ENCODE assay signal across 25 cellular contexts in genomic region chr3:151100076-151100475, GRCh38. TPM values are rescaled to one million over a fixed set of nuclear protein-coding genes. Genes with fewer than 3 reads are reported as not detected.
DNase-seq lines count a peak whose midpoint lies in the region; TF ChIP-seq lines count a peak whose summit lies in the region.
"Had no signal": no experiment of that assay in that cellular context is flagged by ENCODE, and none has a peak within 500 bp of the region (broad histone marks: within the 10 kb centered on the region; RNA-seq: fewer than 3 reads in every experiment).

No MANE protein-coding gene starts in this region.

- WGBS in endodermal cell (ENCODE audit: insufficient coverage in 1 of 2, insufficient read length in 1 of 2), 2 experiments: 85 to 100% methylated on average over 1 of the region's 1 CpG

- H3K36me3 Mint-ChIP-seq in endodermal cell (ENCODE audit: low read depth) (no peaks in the 10 kb centered on the region), nephron progenitor cell (ENCODE audit: low read depth) (peaks cover 32% of the 10 kb centered on the region), Caco-2 (ENCODE audit: insufficient read depth, unreplicated experiment) (no peaks in the 10 kb centered on the region)
- H3K36me3 Mint-ChIP-seq: CD8-positive, alpha-beta T cell had no signal

- no peak overlapping the region for H3K4me3 Mint-ChIP-seq in endodermal cell
- H3K4me3 Mint-ChIP-seq in nephron progenitor cell: peak overlapping the region; percentile 39
- H3K4me3 Mint-ChIP-seq in Caco-2 (ENCODE audit: unreplicated experiment): no peak overlapping the region
- H3K4me3 Mint-ChIP-seq: B cell; CD4-positive, alpha-beta T cell; CD8-positive, alpha-beta T cell had no signal

- peak; percentile 22 for DNase-seq in endodermal cell
- DNase-seq in nephron progenitor cell: no peak
- DNase-seq in putamen (ENCODE audit: low spot score): peak; percentile 49
- DNase-seq in NCI-H1417 treated with DMSO at 0.1 percent for 48 hours (lab: John Stamatoyannopoulos, UW): no peak
- no peak for DNase-seq in Caco-2
- DNase-seq in SW 1271 (lab: John Stamatoyannopoulos, UW): no peak
- no peak for DNase-seq in HT-29 (ENCODE audit: low spot score)
- DNase-seq: AML-193; CD4-positive, alpha-beta T cell; CD8-positive, alpha-beta T cell; DMS 273 treated with DMSO at 0.1 percent for 48 hours; DMS153; DMS53; DMS79; DND-41; EL; GDM1 had no signal

- peaks cover 5% of the 10 kb centered on the region; the same call in 1 of the 2 replicates for H3K36me3 ChIP-seq in Loucy (ENCODE audit: insufficient read depth, low read length)
- no peaks in the 10 kb centered on the region for H3K36me3 ChIP-seq in endodermal cell (ENCODE audit: control insufficient read depth, insufficient read depth, low read length)
- no peaks in the 10 kb centered on the region for H3K36me3 ChIP-seq in Caco-2 (ENCODE audit: control insufficient read depth, insufficient read depth, low read length)

- H3K9me3 Mint-ChIP-seq in endodermal cell: no peaks in the 10 kb centered on the region
- peaks cover 13% of the 10 kb centered on the region for H3K9me3 Mint-ChIP-seq in nephron progenitor cell
- no peaks in the 10 kb centered on the region for H3K9me3 Mint-ChIP-seq in Caco-2 (ENCODE audit: unreplicated experiment)
- H3K9me3 Mint-ChIP-seq: CD4-positive, alpha-beta T cell; CD8-positive, alpha-beta T cell had no signal

- TF ChIP-seq CTCF in Loucy (conservative IDR thresholded peaks at IDR 0.05; ENCODE audit: low read length): no peak
- TF ChIP-seq CTCF in endodermal cell (conservative IDR thresholded peaks at IDR 0.05): no peak
- no peak for TF ChIP-seq CTCF in nephron progenitor cell (IDR thresholded peaks at IDR 0.05)
- TF ChIP-seq CTCF in Caco-2 (IDR thresholded peaks at IDR 0.05; ENCODE audit: insufficient read depth in 1 of 2, low read depth in 1 of 2, low read length in 1 of 2, severe bottlenecking in 1 of 2, unreplicated experiment in 1 of 2): no peak

- H3F3A ChIP-seq in Loucy (ENCODE audit: low read depth): no peaks in the 10 kb centered on the region

- H2AFZ ChIP-seq in Loucy (ENCODE audit: low read length): no peak overlapping the region

- H3K79me2 ChIP-seq in Loucy (ENCODE audit: insufficient read depth, low read length): peaks cover 100% of the 10 kb centered on the region

- CTCF ChIA-PET in Caco-2 (lab: Charles Lee): no interaction called here

- H3K4me1 Mint-ChIP-seq in endodermal cell (peaks cover 9% of the 10 kb centered on the region), nephron progenitor cell (peaks cover 34% of the 10 kb centered on the region), Caco-2 (ENCODE audit: low read depth, unreplicated experiment) (no peaks in the 10 kb centered on the region)
- H3K4me1 Mint-ChIP-seq: B cell had no signal

- no TSS peak for BruUV-seq in Caco-2 (replicated peaks; lab: Mats Ljungman, UMichigan)

- no peak overlapping the region for H3K27ac ChIP-seq in endodermal cell (ENCODE audit: low read depth, low read length)
- H3K27ac ChIP-seq: 22Rv1; A549; BLaER1 treated with 17β-estradiol and CSF1 and Interleukin-3, amounts not matched to agents 10 nM and 100 nM; C4-2B had no signal

- no peak overlapping the region for H3K4me3 ChIP-seq in Loucy (ENCODE audit: low read length, poor library complexity, severe bottlenecking)
- no peak overlapping the region for H3K4me3 ChIP-seq in endodermal cell (ENCODE audit: low read length)
- H3K4me3 ChIP-seq in Caco-2 (ENCODE audit: low read depth, low read length): no peak overlapping the region
- H3K4me3 ChIP-seq: A549; BLaER1 treated with 17β-estradiol and CSF1 and Interleukin-3, amounts not matched to agents 10 nM and 100 nM; GM12878 had no signal

- no peak overlapping the region for H3K9ac ChIP-seq in Loucy (ENCODE audit: low read depth, low read length, poor library complexity, severe bottlenecking)
- H3K9ac ChIP-seq in endodermal cell (ENCODE audit: extremely low read depth, low read length, poor library complexity, severe bottlenecking): no peak overlapping the region
- H3K9ac ChIP-seq: BLaER1 treated with 17β-estradiol and CSF1 and Interleukin-3, amounts not matched to agents 10 nM and 100 nM had no signal

- intact Hi-C loops in Caco-2 (cut with micrococcal nuclease; ENCODE audit: unreplicated experiment): no loop called here

- H3K9me2 ChIP-seq in Loucy (replicated peaks; ENCODE audit: low read depth, low read length): no peaks in the 10 kb centered on the region

- H3K27me3 ChIP-seq in Loucy (ENCODE audit: insufficient read depth, low read length, poor library complexity, severe bottlenecking): no peaks in the 10 kb centered on the region
- no peaks in the 10 kb centered on the region for H3K27me3 ChIP-seq in endodermal cell (ENCODE audit: control insufficient read depth, insufficient read depth, low read length, poor library complexity, severe bottlenecking)
- H3K27me3 ChIP-seq in Caco-2 (replicated peaks; ENCODE audit: control insufficient read depth, insufficient read depth, low read length): no peaks in the 10 kb centered on the region
- H3K27me3 ChIP-seq: BLaER1 treated with 17β-estradiol and CSF1 and Interleukin-3, amounts not matched to agents 10 nM and 100 nM had no signal

- peak overlapping the region; percentile 29 for H3K4me2 ChIP-seq in Loucy (ENCODE audit: low read depth, low read length, poor library complexity, severe bottlenecking)
- H3K4me2 ChIP-seq: A549; BLaER1 treated with 17β-estradiol and CSF1 and Interleukin-3, amounts not matched to agents 10 nM and 100 nM had no signal

- H4K20me1 ChIP-seq in Loucy (ENCODE audit: insufficient read depth, low read length, poor library complexity, severe bottlenecking): peaks cover 76% of the 10 kb centered on the region

- POLR2A ChIA-PET in Caco-2 (lab: Charles Lee): no interaction called here

- peaks cover 72% of the 10 kb centered on the region for H3K4me1 ChIP-seq in Loucy (ENCODE audit: insufficient read depth, low read length, poor library complexity, severe bottlenecking)
- H3K4me1 ChIP-seq in endodermal cell (ENCODE audit: control insufficient read depth, insufficient read depth, low read length): no peaks in the 10 kb centered on the region
- no peaks in the 10 kb centered on the region for H3K4me1 ChIP-seq in Caco-2
- H3K4me1 ChIP-seq: A549 had no signal

- H3K9me3 ChIP-seq in Loucy (ENCODE audit: insufficient read depth, low read depth, low read length) (no peaks in the 10 kb centered on the region), endodermal cell (ENCODE audit: control insufficient read depth, low read length) (no peaks in the 10 kb centered on the region), Caco-2 (no peaks in the 10 kb centered on the region)
- H3K9me3 ChIP-seq: A549 had no signal

- H3K27ac Mint-ChIP-seq in endodermal cell (no peak overlapping the region), nephron progenitor cell (no peak overlapping the region), Caco-2 (ENCODE audit: unreplicated experiment) (no peak overlapping the region)
- H3K27ac Mint-ChIP-seq: B cell; CD4-positive, alpha-beta T cell; CD8-positive, alpha-beta T cell had no signal

- H3K27me3 Mint-ChIP-seq in endodermal cell (ENCODE audit: insufficient read depth): no peaks in the 10 kb centered on the region
- no peaks in the 10 kb centered on the region for H3K27me3 Mint-ChIP-seq in nephron progenitor cell (ENCODE audit: low read depth, poor library complexity)
- H3K27me3 Mint-ChIP-seq in Caco-2 (ENCODE audit: insufficient read depth, unreplicated experiment): no peaks in the 10 kb centered on the region

RNA-seq across cellular contexts. Expression of gene MED12L, which starts 14.6 kb away (rescaled TPM):
- total RNA-seq in endodermal cell: 10 to 100 TPM; 15.5 to 28.9 TPM
- 5.7 TPM for polyA plus RNA-seq in endodermal cell (2013, experiment 1 of 2)
- 8.1 TPM for polyA plus RNA-seq in endodermal cell (2013, experiment 2 of 2)
- total RNA-seq in Caco-2 (2022): 21.5 and 22.9 TPM in 2 replicates
- 0.03 TPM in 1 of 2 replicates, not detected in the other for total RNA-seq in HT-29 (2014; rRNA removed; shearing (Covaris generic))
- total RNA-seq: G401 had no signal

Comparison
In these comparisons a context has a peak if more than half of its experiments do, and no peak if none do; other contexts are left out.
1. DNase-seq: peak in endodermal cell (single experiment) and putamen (single experiment); none in nephron progenitor cell (single experiment), NCI-H1417 treated with DMSO at 0.1 percent for 48 hours (single experiment), Caco-2 (0 of 2), SW 1271 (0 of 2) and HT-29 (single experiment).
2. RNA of gene MED12L, which starts 14.6 kb away (total RNA-seq): 15.5 to 28.9 TPM in endodermal cell and 21.5 to 22.9 TPM in Caco-2; 0.03 TPM in HT-29; every median in the first group is over 10 times any median in the second.